Comparison of ENCODE assay signal across 9 cellular contexts in the genomic region with DNA sequence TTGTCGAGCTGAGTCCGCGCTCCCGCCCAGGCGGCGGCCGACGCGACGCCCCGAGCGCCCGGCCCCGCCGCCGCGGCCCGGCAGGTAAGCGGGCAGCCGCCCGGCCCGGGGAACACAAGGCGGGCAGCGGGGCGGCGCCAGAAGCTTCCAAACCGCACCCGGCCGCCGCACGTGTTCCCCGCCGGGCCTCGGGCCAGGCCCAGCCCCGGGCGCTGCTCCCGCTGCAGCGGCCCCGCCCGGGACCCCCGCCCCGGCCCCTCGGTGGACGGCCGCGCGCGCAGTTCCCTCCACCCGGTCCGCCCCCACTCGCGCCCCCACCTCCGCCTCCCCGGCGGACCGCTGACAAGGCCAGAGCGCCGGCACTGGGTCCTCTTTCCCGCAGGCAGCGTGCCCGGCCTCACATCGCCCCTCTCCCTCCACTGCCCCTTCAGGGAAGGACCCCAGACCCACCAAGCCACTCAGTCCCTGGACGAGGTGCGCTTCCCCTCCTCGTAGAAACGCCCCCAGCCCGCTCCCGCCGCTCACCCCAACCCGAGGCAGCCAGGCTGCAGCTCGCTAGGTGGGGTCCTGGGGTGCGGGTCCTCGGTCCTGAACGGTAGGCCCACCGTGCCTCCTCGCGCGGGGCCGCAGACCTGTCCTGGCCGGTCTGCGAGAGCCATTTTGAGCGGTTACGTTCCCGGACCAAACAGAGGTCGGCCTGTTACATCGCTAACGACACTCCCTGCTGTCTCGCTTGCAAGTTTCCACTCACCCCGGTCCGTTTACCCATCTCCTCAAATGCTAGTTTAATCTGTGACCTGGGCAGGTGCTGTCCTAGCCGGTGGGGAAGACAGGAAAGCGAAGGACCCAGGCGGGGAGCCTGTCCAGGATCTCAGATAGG. TPM values are rescaled to one million over a fixed set of nuclear protein-coding genes. Genes with fewer than 3 reads are reported as not detected.
DNase-seq lines count a peak whose midpoint lies in the region; ATAC-seq and TF ChIP-seq lines count a peak whose summit lies in the region.
"Had no signal": no experiment of that assay in that cellular context is flagged by ENCODE, and none has a peak within 500 bp of the region (broad histone marks: within the 10 kb centered on the region; RNA-seq: fewer than 3 reads in every experiment).

No MANE protein-coding gene starts in this region.

- DNase-seq in DMS79 (lab: John Stamatoyannopoulos, UW) (peak; percentile 8), DMS79 treated with DMSO at 0.1 percent for 48 hours (lab: John Stamatoyannopoulos, UW) (no peak), PC-9 (peak in 1 of 2 experiments; percentile 18), lower lobe of right lung (no peak), testis (no peak), NCI-H187 treated with DMSO at 0.1 percent for 48 hours (lab: John Stamatoyannopoulos, UW) (no peak)
- no peak for DNase-seq in central memory CD8-positive, alpha-beta T cell (ENCODE audit: low spot score in 2 of 2)

- peak overlapping the region; percentile 74 for H3K27ac Mint-ChIP-seq in central memory CD8-positive, alpha-beta T cell (ENCODE audit: low read depth)

- H3K9me3 Mint-ChIP-seq in central memory CD8-positive, alpha-beta T cell, result no peaks in the 10 kb centered on the region

- intact Hi-C loops in PC-9 (cut with micrococcal nuclease; ENCODE audit: unreplicated experiment), result no loop called here
- intact Hi-C loops in lower lobe of right lung (cut with DNase I), result no loop called here
- intact Hi-C loops in testis (cut with DNase I; ENCODE audit: low total_unique reads), result no loop called here

- BruUV-seq in PC-9 (replicated peaks; lab: Mats Ljungman, UMichigan), result no TSS peak

- H3K9me3 ChIP-seq in HEK293 (ENCODE audit: control insufficient read depth, insufficient read depth, low read depth, low read length) (no peaks in the 10 kb centered on the region), PC-9 (ENCODE audit: insufficient read depth, low read depth) (no peaks in the 10 kb centered on the region), lower lobe of right lung (no peaks in the 10 kb centered on the region), testis (no peaks in the 10 kb centered on the region)

- H3K27ac ChIP-seq in HEK293 (ENCODE audit: extremely low read depth, low read depth, low read length) (peak overlapping the region; percentile 72), PC-9 (no peak overlapping the region), lower lobe of right lung (peak overlapping the region; percentile 49), testis (peak overlapping the region in 1 of 2 donors; percentile 56)

- peaks cover 2% of the 10 kb centered on the region; the same call in 1 of the 2 replicates for H3K4me1 ChIP-seq in HEK293 (ENCODE audit: control insufficient read depth, insufficient read depth, low read length)
- peaks cover 24% of the 10 kb centered on the region for H3K4me1 ChIP-seq in PC-9 (replicated peaks; ENCODE audit: insufficient read depth)
- peaks cover 52% of the 10 kb centered on the region for H3K4me1 ChIP-seq in lower lobe of right lung
- peaks cover 31% of the 10 kb centered on the region for H3K4me1 ChIP-seq in testis

- H3K4me3 Mint-ChIP-seq in central memory CD8-positive, alpha-beta T cell, result peak overlapping the region; percentile 86

- TF ChIP-seq POLR2A in testis (IDR thresholded peaks at IDR 0.05), result no peak

- H3K4me2 ChIP-seq in PC-9, result peak overlapping the region; percentile 99

- ATAC-seq in central memory CD8-positive, alpha-beta T cell (replicated peaks; ENCODE audit: extremely low read depth, poor library complexity, severe bottlenecking), result peak; percentile 24
- peak in 1 of 2 donors; percentile 1 for ATAC-seq in lower lobe of right lung

- peaks cover 55% of the 10 kb centered on the region for H3K4me1 Mint-ChIP-seq in central memory CD8-positive, alpha-beta T cell

- H3K36me3 ChIP-seq in HEK293 (ENCODE audit: control insufficient read depth in 2 of 2, insufficient read depth in 1 of 2, low read length in 2 of 2), result peaks cover 13 to 40% of the 10 kb centered on the region in 2 experiments
- H3K36me3 ChIP-seq in PC-9 (ENCODE audit: low read depth), result peaks cover 3% of the 10 kb centered on the region
- H3K36me3 ChIP-seq in lower lobe of right lung, result peaks cover 17% of the 10 kb centered on the region
- H3K36me3 ChIP-seq in testis (ENCODE audit: low read depth, missing control alignments), result no peaks in the 10 kb centered on the region

- peak overlapping the region; percentile 75 for H2AFZ ChIP-seq in PC-9

- peaks cover 29% of the 10 kb centered on the region for H3K36me3 Mint-ChIP-seq in central memory CD8-positive, alpha-beta T cell (ENCODE audit: insufficient read depth)

- H3K27me3 Mint-ChIP-seq in central memory CD8-positive, alpha-beta T cell, result no peaks in the 10 kb centered on the region

- peaks cover 40% of the 10 kb centered on the region for H3K79me2 ChIP-seq in PC-9 (ENCODE audit: low read depth)

- H3K4me3 ChIP-seq in HEK293 (ENCODE audit: low read depth, low read length), result peak overlapping the region; percentile 71
- H3K4me3 ChIP-seq in PC-9, result peak overlapping the region; percentile 96
- peak overlapping the region; percentile 98 for H3K4me3 ChIP-seq in lower lobe of right lung
- peak overlapping the region; percentile 71 to 89 for H3K4me3 ChIP-seq in testis

- no peaks in the 10 kb centered on the region for H3K27me3 ChIP-seq in PC-9 (ENCODE audit: insufficient read depth, low read depth)
- no peaks in the 10 kb centered on the region for H3K27me3 ChIP-seq in lower lobe of right lung (ENCODE audit: low read depth)
- H3K27me3 ChIP-seq in testis, result no peaks in the 10 kb centered on the region

- 1 to 2% methylated on average over 7 to 47 of the region's 93 CpGs for WGBS in testis, 2 donors

- CTCF ChIA-PET in HEK293 (lab: Yijun Ruan, JAX), result interaction anchor here (0.6 to 1.1 kb wide), 4 partner anchors 23 to 110 kb away, joined by 3 to 4 read pairs (median 3); no protein-coding TSS in a partner anchor
- CTCF ChIA-PET in PC-9 (lab: Charles Lee), result interaction anchor here (0.6 to 1.0 kb wide), 2 partner anchors 27 to 143 kb away, joined by 3 to 9 read pairs; no protein-coding TSS in a partner anchor

- TF ChIP-seq CTCF in HEK293 (tag by site-specific recombination; IDR thresholded peaks at IDR 0.05), result peak; percentile 23; the same call in 1 of the 2 replicates
- no peak for TF ChIP-seq CTCF in PC-9 (conservative IDR thresholded peaks at IDR 0.05)
- TF ChIP-seq CTCF in lower lobe of right lung (IDR thresholded peaks at IDR 0.05), result no peak
- no peak for TF ChIP-seq CTCF in testis (IDR thresholded peaks at IDR 0.05)

- peaks cover 30% of the 10 kb centered on the region for H4K20me1 ChIP-seq in PC-9 (ENCODE audit: insufficient read depth)

- H3F3A ChIP-seq in PC-9 (ENCODE audit: insufficient read depth, low read depth), result peaks cover 5% of the 10 kb centered on the region; the same call in 1 of the 2 replicates

- POLR2A ChIA-PET in HEK293 (lab: Yijun Ruan, JAX), result interaction anchor here (0.7 to 1.6 kb wide), 14 partner anchors 10 to 535 kb away, joined by 3 to 21 read pairs (median 5); partner anchors contain the start of genes BRD3OS and RNU6ATAC
- POLR2A ChIA-PET in PC-9 (lab: Charles Lee; ENCODE audit: unreplicated experiment), result interaction anchor here (0.6 to 1.1 kb wide), 3 partner anchors 80 to 111 kb away, joined by 3 to 6 read pairs (median 6); partner anchors contain the start of gene BRD3OS

- H3K9me2 ChIP-seq in PC-9 (ENCODE audit: insufficient read depth), result no peaks in the 10 kb centered on the region

TF ChIP-seq in HEK293, 187 proteins besides CTCF, POLR2A, EP300 and RAD21 (continues in another document):
- TF ChIP-seq YY1 (tag by site-specific recombination; IDR thresholded peaks at IDR 0.05), result peak; percentile 26; the same call in 1 of the 2 replicates
- peak; percentile 27; the same call in 1 of the 2 replicates for TF ChIP-seq SP2 (tag by site-specific recombination; IDR thresholded peaks at IDR 0.05)
- no peak for TF ChIP-seq ZNF549 (tag by site-specific recombination; IDR thresholded peaks at IDR 0.05)
- peak; percentile 79; the same call in 1 of the 2 replicates for TF ChIP-seq ZBTB7A (tag by site-specific recombination; IDR thresholded peaks at IDR 0.05; ENCODE audit: low read depth)
- TF ChIP-seq HOXC10 (CRISPR knock-in tag; IDR thresholded peaks at IDR 0.05), result no peak
- TF ChIP-seq ZNF658 (tag by site-specific recombination; IDR thresholded peaks at IDR 0.05), result no peak
- TF ChIP-seq EGR2 (tag by site-specific recombination; IDR thresholded peaks at IDR 0.05; ENCODE audit: low read depth), result 0 out of 2 replicates have a peak, but pooled peaks have one; percentile 9
- TF ChIP-seq ZNF600 (tag by site-specific recombination; IDR thresholded peaks at IDR 0.05), result peak; percentile 62
- no peak for TF ChIP-seq ZNF248 (tag by site-specific recombination; IDR thresholded peaks at IDR 0.05)
- 0 out of 2 replicates have a peak, but pooled peaks have one; percentile 34 for TF ChIP-seq GLI4 (tag by site-specific recombination; IDR thresholded peaks at IDR 0.05)
- TF ChIP-seq, protein P1, sequence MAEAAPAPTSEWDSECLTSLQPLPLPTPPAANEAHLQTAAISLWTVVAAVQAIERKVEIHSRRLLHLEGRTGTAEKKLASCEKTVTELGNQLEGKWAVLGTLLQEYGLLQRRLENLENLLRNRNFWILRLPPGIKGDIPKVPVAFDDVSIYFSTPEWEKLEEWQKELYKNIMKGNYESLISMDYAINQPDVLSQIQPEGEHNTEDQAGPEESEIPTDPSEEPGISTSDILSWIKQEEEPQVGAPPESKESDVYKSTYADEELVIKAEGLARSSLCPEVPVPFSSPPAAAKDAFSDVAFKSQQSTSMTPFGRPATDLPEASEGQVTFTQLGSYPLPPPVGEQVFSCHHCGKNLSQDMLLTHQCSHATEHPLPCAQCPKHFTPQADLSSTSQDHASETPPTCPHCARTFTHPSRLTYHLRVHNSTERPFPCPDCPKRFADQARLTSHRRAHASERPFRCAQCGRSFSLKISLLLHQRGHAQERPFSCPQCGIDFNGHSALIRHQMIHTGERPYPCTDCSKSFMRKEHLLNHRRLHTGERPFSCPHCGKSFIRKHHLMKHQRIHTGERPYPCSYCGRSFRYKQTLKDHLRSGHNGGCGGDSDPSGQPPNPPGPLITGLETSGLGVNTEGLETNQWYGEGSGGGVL (tag by site-specific recombination; IDR thresholded peaks at IDR 0.05), result peak; percentile 53; the same call in 1 of the 2 replicates
- TF ChIP-seq GLIS1 (tag by site-specific recombination; IDR thresholded peaks at IDR 0.05), result peak; percentile 20; the same call in 1 of the 2 replicates
- no peak for TF ChIP-seq GFI1B (tag by site-specific recombination; IDR thresholded peaks at IDR 0.05)
- TF ChIP-seq GLIS2 (tag by site-specific recombination; IDR thresholded peaks at IDR 0.05), result peak; percentile 86
- peak; percentile 99 for TF ChIP-seq ZNF335 (tag by site-specific recombination; conservative IDR thresholded peaks at IDR 0.05)
- 0 out of 2 replicates have a peak, but pooled peaks have one; percentile 33 for TF ChIP-seq ZNF777 (tag by site-specific recombination; IDR thresholded peaks at IDR 0.05; ENCODE audit: borderline replicate concordance)

RNA-seq across cellular contexts. Expression of gene WDR5, which starts 0.5 kb away (rescaled TPM):
- total RNA-seq in PC-9 (2021) (53.4 and 54.9 TPM in 2 replicates), lower lobe of right lung (22.6 TPM), testis (10 to 100 TPM; 52.4 to 54.9 TPM)
- 91.4 TPM for polyA plus RNA-seq in testis (ENCODE audit: insufficient read depth, low read depth, low replicate concordance)

RNA-seq across cellular contexts. Expression of gene RNU6ATAC, which starts 28.0 kb away (rescaled TPM):
- total RNA-seq in PC-9 (2021) (27.2 and 64.7 TPM in 2 replicates), lower lobe of right lung (248 TPM), testis (not detected)
- polyA plus RNA-seq in testis (ENCODE audit: insufficient read depth, low read depth, low replicate concordance), result not detected
- total RNA-seq: dermis microvascular lymphatic vessel endothelial cell had no signal

Comparison
In these comparisons a context has a peak if more than half of its experiments do, and no peak if none do; other contexts are left out.
1. RNA of gene RNU6ATAC, which starts 28.0 kb away (total RNA-seq): 248 TPM in lower lobe of right lung (single experiment) and 27.2 to 64.7 TPM in PC-9; not detected in testis; every median in the first group is over 10 times any median in the second.
2. Peak in every context shown above with its lines, with median percentiles within 50 percentile points of each other: H3K4me3 ChIP-seq.